1 cellular context compared by ENCODE assay signal in the genomic region with DNA sequence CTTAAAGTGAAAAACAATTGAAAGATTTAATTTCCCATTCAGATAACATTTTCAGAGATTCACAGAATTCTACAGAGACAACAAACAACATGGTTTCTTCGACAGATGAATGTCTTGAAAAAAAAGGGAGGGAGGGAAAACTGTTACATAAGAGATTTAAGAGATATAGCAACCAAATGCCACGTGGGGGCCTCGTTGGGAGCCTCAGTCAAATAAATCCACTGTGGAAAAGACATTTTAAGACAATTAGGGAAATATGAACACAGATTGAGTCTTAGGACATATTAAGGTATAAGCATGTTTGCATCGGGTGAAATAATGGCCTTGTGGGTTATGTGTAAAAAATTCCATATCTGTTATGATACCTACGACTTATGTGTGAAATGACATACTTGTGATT.
TF ChIP-seq lines count a peak whose summit lies in the region.

No MANE protein-coding gene starts in this region.

TF ChIP-seq in K562, 482 proteins besides CTCF, POLR2A, EP300 and RAD21 (continued from another document):
- TF ChIP-seq MNT (conservative IDR thresholded peaks at IDR 0.05) (peak; percentile 65 to 67), POLR2AphosphoS2 (IDR thresholded peaks at IDR 0.05; ENCODE audit: low read length) (no peak), ZNF592 (IDR thresholded peaks at IDR 0.05) (peak; percentile 28; the same call in 1 of the 2 replicates), ZNF696 (CRISPR knock-in tag; conservative IDR thresholded peaks at IDR 0.05) (no peak), TGIF2 (CRISPR knock-in tag; IDR thresholded peaks at IDR 0.05) (no peak), ZNF830 (CRISPR knock-in tag; IDR thresholded peaks at IDR 0.05) (no peak), NFATC3 (IDR thresholded peaks at IDR 0.05) (no peak)
- TF ChIP-seq, protein P1, sequence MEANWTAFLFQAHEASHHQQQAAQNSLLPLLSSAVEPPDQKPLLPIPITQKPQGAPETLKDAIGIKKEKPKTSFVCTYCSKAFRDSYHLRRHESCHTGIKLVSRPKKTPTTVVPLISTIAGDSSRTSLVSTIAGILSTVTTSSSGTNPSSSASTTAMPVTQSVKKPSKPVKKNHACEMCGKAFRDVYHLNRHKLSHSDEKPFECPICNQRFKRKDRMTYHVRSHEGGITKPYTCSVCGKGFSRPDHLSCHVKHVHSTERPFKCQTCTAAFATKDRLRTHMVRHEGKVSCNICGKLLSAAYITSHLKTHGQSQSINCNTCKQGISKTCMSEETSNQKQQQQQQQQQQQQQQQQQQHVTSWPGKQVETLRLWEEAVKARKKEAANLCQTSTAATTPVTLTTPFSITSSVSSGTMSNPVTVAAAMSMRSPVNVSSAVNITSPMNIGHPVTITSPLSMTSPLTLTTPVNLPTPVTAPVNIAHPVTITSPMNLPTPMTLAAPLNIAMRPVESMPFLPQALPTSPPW (CRISPR knock-in tag; IDR thresholded peaks at IDR 0.05): peak; percentile 29; the same call in 1 of the 2 replicates
